22 cellular contexts compared by ENCODE assay signal in the genomic region with DNA sequence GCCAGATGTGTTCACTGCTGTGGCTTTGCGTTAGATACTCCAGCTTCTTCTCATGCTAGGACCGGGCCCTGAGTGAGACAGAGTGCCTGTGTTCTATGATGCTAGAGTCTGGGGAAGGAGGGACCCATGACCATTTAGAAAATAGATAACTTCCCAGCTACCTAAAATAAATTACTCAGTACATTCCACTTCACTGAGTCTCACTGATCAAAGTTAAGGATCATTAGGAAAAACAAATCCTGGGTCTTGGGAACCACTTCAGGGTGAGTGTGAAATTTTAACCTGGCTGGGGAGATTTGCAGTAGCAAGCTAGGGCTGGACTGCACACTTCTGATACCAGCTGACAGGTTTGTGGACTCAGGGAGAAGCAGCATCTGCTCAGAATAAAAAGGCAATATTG.
"Had no signal": no experiment of that assay in that cellular context is flagged by ENCODE, and none has a peak within 500 bp of the region (broad histone marks: within the 10 kb centered on the region; RNA-seq: fewer than 3 reads in every experiment).

No MANE protein-coding gene starts in this region.

- DNase-seq: cortex of kidney; effector CD4-positive, alpha-beta T cell; foreskin fibroblast; gastrocnemius medialis; head of caudate nucleus; kidney; mucosa of descending colon; naive thymus-derived CD4-positive, alpha-beta T cell; nephron progenitor cell; occipital lobe; right cardiac atrium; spleen; stimulated activated CD4-positive, alpha-beta T cell treated with anti-CD3 and anti-CD28 coated beads, Interleukin-2, amount 100 ng/mL, for 48 hours; stimulated activated naive B cell treated with anti-CD40 and anti-IgM and Interleukin-4, amounts not matched to agents 10 μg/mL and 1 μg/mL and 100 μg/mL, for 72 hours; transverse colon; upper lobe of right lung; uterus had no signal

- H3K4me3 ChIP-seq: gastrocnemius medialis, hepatocyte, lung, mucosa of descending colon, prostate gland, skin epidermis, spleen, suprapubic skin, transverse colon, upper lobe of right lung, uterus had no signal

- H3K36me3 ChIP-seq: gastrocnemius medialis, prostate gland, spleen, suprapubic skin, transverse colon, upper lobe of right lung, uterus had no signal

- H3K27me3 ChIP-seq: gastrocnemius medialis, hepatocyte, upper lobe of right lung, uterus had no signal
